In the genomic region with DNA sequence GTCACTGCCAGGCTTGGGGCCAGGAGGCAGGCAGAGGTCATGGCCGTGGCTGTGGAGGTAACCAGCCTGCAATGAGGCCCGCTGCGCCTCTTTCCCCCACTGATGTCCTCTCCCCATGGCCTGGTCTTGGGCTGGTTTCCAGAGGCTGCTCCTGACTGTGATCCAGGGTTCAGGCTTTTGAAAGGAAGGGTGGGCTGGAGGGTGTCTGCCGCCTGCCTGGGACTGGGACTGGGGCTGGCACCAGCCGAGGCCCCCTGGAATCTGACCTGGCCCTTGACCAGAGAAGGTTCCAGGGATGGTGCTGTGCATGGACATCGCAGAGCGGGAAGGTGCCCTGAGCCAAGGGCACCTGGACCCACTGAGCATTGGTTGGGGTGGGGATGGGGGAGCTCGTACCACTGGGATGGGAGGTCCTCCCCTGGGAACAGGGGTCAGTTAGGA, we compare ENCODE assay signal across 17 cellular contexts. TPM values are rescaled to one million over a fixed set of nuclear protein-coding genes. Genes with fewer than 3 reads are reported as not detected.
"Had no signal": no experiment of that assay in that cellular context is flagged by ENCODE, and none has a peak within 500 bp of the region (broad histone marks: within the 10 kb centered on the region; RNA-seq: fewer than 3 reads in every experiment).

No MANE protein-coding gene starts in this region.

- H3K9me3 Mint-ChIP-seq: activated naive CD8-positive, alpha-beta T cell treated with anti-CD3 and anti-CD28 coated beads, Interleukin-2, amount 10 ng/mL, durations not matched to agents 7 days and 5 days; endodermal cell; immature natural killer cell; stimulated activated naive B cell treated with anti-CD40 and anti-IgM and Interleukin-4, amounts not matched to agents 10 μg/mL and 1 μg/mL and 100 μg/mL, for 72 hours had no signal

- H3K4me1 Mint-ChIP-seq: immature natural killer cell had no signal

- DNase-seq: activated naive CD4-positive, alpha-beta T cell; activated naive CD8-positive, alpha-beta T cell treated with anti-CD3 and anti-CD28 coated beads, Interleukin-2, amount 10 ng/mL, durations not matched to agents 7 days and 5 days; anterior cingulate cortex; brain microvascular endothelial cell; cerebellar nuclear complex; gastrocnemius medialis; immature natural killer cell; naive B cell; stimulated activated CD4-positive, alpha-beta T cell treated with anti-CD3 and anti-CD28 coated beads, Interleukin-2, amount 100 ng/mL, for 48 hours; stimulated activated naive B cell treated with anti-CD40 and anti-IgM and Interleukin-4, amounts not matched to agents 10 μg/mL and 1 μg/mL and 100 μg/mL, for 72 hours; substantia nigra; trophoblast cell had no signal

- H3K27me3 ChIP-seq: SJSA1 had no signal

- H3K36me3 ChIP-seq: brain microvascular endothelial cell, gastrocnemius medialis, heart left ventricle, SJSA1 had no signal

- H3K9me3 ChIP-seq: gastrocnemius medialis, heart left ventricle, SJSA1 had no signal

- H3K27me3 Mint-ChIP-seq: activated naive CD8-positive, alpha-beta T cell treated with anti-CD3 and anti-CD28 coated beads, Interleukin-2, amount 10 ng/mL, durations not matched to agents 7 days and 5 days had no signal

- H3K36me3 Mint-ChIP-seq: activated naive CD8-positive, alpha-beta T cell treated with anti-CD3 and anti-CD28 coated beads, Interleukin-2, amount 10 ng/mL, durations not matched to agents 7 days and 5 days; immature natural killer cell; naive B cell; stimulated activated naive B cell treated with anti-CD40 and anti-IgM and Interleukin-4, amounts not matched to agents 10 μg/mL and 1 μg/mL and 100 μg/mL, for 72 hours had no signal

- ATAC-seq: gastrocnemius medialis; stimulated activated naive B cell treated with anti-CD40 and anti-IgM and Interleukin-4, amounts not matched to agents 10 μg/mL and 1 μg/mL and 100 μg/mL, for 72 hours had no signal

- H3K27ac Mint-ChIP-seq: activated naive CD8-positive, alpha-beta T cell treated with anti-CD3 and anti-CD28 coated beads, Interleukin-2, amount 10 ng/mL, durations not matched to agents 7 days and 5 days; endodermal cell; immature natural killer cell; naive B cell; stimulated activated naive B cell treated with anti-CD40 and anti-IgM and Interleukin-4, amounts not matched to agents 10 μg/mL and 1 μg/mL and 100 μg/mL, for 72 hours had no signal

- H3K4me3 ChIP-seq: gastrocnemius medialis, heart left ventricle, lung, SJSA1 had no signal

- H3K27ac ChIP-seq: brain microvascular endothelial cell, gastrocnemius medialis, heart left ventricle, parathyroid adenoma, SJSA1 had no signal

- H3K4me3 Mint-ChIP-seq: activated naive CD8-positive, alpha-beta T cell treated with anti-CD3 and anti-CD28 coated beads, Interleukin-2, amount 10 ng/mL, durations not matched to agents 7 days and 5 days; endodermal cell; immature natural killer cell; naive B cell; stimulated activated naive B cell treated with anti-CD40 and anti-IgM and Interleukin-4, amounts not matched to agents 10 μg/mL and 1 μg/mL and 100 μg/mL, for 72 hours had no signal

RNA-seq across cellular contexts. Expression of gene THY1, which starts 59.6 kb away (rescaled TPM):
- total RNA-seq: activated naive CD8-positive, alpha-beta T cell treated with anti-CD3 and anti-CD28 coated beads, Interleukin-2, amount 10 ng/mL, durations not matched to agents 7 days and 5 days had no signal
